In genomic region chr15:92616621-92617179, GRCh38 we compare ENCODE assay signal across 11 cellular contexts. TPM values are rescaled to one million over a fixed set of nuclear protein-coding genes. Genes with fewer than 3 reads are reported as not detected.
DNase-seq lines count a peak whose midpoint lies in the region; ATAC-seq, FAIRE-seq and TF ChIP-seq lines count a peak whose summit lies in the region.
"Had no signal": no experiment of that assay in that cellular context is flagged by ENCODE, and none has a peak within 500 bp of the region (broad histone marks: within the 10 kb centered on the region; RNA-seq: fewer than 3 reads in every experiment).

No MANE protein-coding gene starts in this region.

- peaks cover 4% of the 10 kb centered on the region for H3K36me3 Mint-ChIP-seq in astrocyte (ENCODE audit: low read depth, unreplicated experiment)

- H3K27ac ChIP-seq in astrocyte (ENCODE audit: low read depth, low read length) (no peak overlapping the region), lower lobe of right lung (peak overlapping the region; percentile 72), sigmoid colon (peak overlapping the region; percentile 47 to 77 (median 70)), tibial nerve (no peak overlapping the region)

- no peaks in the 10 kb centered on the region for H3K9me3 ChIP-seq in astrocyte (ENCODE audit: insufficient read depth, low read depth, low read length)
- H3K9me3 ChIP-seq in lower lobe of right lung = no peaks in the 10 kb centered on the region
- H3K9me3 ChIP-seq in sigmoid colon = no peaks in the 10 kb centered on the region
- H3K9me3 ChIP-seq in tibial nerve = no peaks in the 10 kb centered on the region
- H3K9me3 ChIP-seq: heart left ventricle had no signal

- no peak overlapping the region for H2AFZ ChIP-seq in astrocyte (ENCODE audit: low read depth, low read length)

- ATAC-seq in lower lobe of right lung = peak in 1 of 2 donors; percentile 1
- no peak for ATAC-seq in HG03196 (IDR thresholded peaks at IDR 0.05; ENCODE audit: unreplicated experiment)

- H3K36me3 ChIP-seq in astrocyte (ENCODE audit: insufficient read depth, low read length) = no peaks in the 10 kb centered on the region
- H3K36me3 ChIP-seq in lower lobe of right lung = no peaks in the 10 kb centered on the region
- H3K36me3 ChIP-seq in sigmoid colon = no peaks in the 10 kb centered on the region
- H3K36me3 ChIP-seq in tibial nerve = no peaks in the 10 kb centered on the region
- H3K36me3 ChIP-seq: heart left ventricle had no signal

- peak overlapping the region; percentile 34 for H3K9ac ChIP-seq in astrocyte (ENCODE audit: low read length)

- no peaks in the 10 kb centered on the region for H3K9me3 Mint-ChIP-seq in astrocyte (ENCODE audit: unreplicated experiment)

- H3K4me3 ChIP-seq in astrocyte (ENCODE audit: insufficient read depth, low read depth, low read length) = no peak overlapping the region
- no peak overlapping the region for H3K4me3 ChIP-seq in lower lobe of right lung
- H3K4me3 ChIP-seq in sigmoid colon = no peak overlapping the region
- no peak overlapping the region for H3K4me3 ChIP-seq in tibial nerve
- H3K4me3 ChIP-seq: heart left ventricle had no signal

- no peaks in the 10 kb centered on the region for H4K20me1 ChIP-seq in astrocyte (ENCODE audit: insufficient read depth, low read length)

- no peaks in the 10 kb centered on the region for H3K79me2 ChIP-seq in astrocyte (ENCODE audit: insufficient read depth, low read length)

- peaks cover 19% of the 10 kb centered on the region for H3K4me1 Mint-ChIP-seq in astrocyte (ENCODE audit: low read depth, unreplicated experiment)

- no peak for TF ChIP-seq EP300 in sigmoid colon (IDR thresholded peaks at IDR 0.05)
- no peak for TF ChIP-seq EP300 in tibial nerve (IDR thresholded peaks at IDR 0.05)

- FAIRE-seq in astrocyte (lab: Jason Lieb, UNC) = no peak
- FAIRE-seq: GM12892 had no signal

- no peak for TF ChIP-seq CTCF in astrocyte (IDR thresholded peaks at IDR 0.05; ENCODE audit: insufficient read depth, low read depth, low read length)
- no peak for TF ChIP-seq CTCF in lower lobe of right lung (IDR thresholded peaks at IDR 0.05)
- TF ChIP-seq CTCF in sigmoid colon (IDR thresholded peaks at IDR 0.05) = no peak
- no peak for TF ChIP-seq CTCF in tibial nerve (IDR thresholded peaks at IDR 0.05)

- peak; percentile 59 for DNase-seq in HT-29 (ENCODE audit: low spot score)
- DNase-seq in astrocyte (ENCODE audit: low read depth) = peak; percentile 34
- no peak for DNase-seq in lower lobe of right lung
- peak; percentile 72 for DNase-seq in sigmoid colon
- no peak for DNase-seq in activated gamma-delta T cell (lab: John Stamatoyannopoulos, UW)
- DNase-seq in tibial nerve (ENCODE audit: low spot score in 2 of 2) = no peak
- DNase-seq in hepatic stellate cell (ENCODE audit: low spot score) = no peak
- DNase-seq: NCI-H1436 had no signal

- H3K4me1 ChIP-seq in astrocyte (ENCODE audit: insufficient read depth, low read length) = peaks cover 24% of the 10 kb centered on the region
- peaks cover 29% of the 10 kb centered on the region for H3K4me1 ChIP-seq in lower lobe of right lung
- peaks cover 0 to 58% (median 43%) of the 10 kb centered on the region in 4 donors for H3K4me1 ChIP-seq in sigmoid colon
- H3K4me1 ChIP-seq in tibial nerve = peaks cover 0 to 27% (median 1%) of the 10 kb centered on the region in 4 donors

- H3K27me3 Mint-ChIP-seq in astrocyte (ENCODE audit: low read depth, unreplicated experiment) = no peaks in the 10 kb centered on the region

- TF ChIP-seq POLR2A in sigmoid colon (IDR thresholded peaks at IDR 0.05) (no peak), tibial nerve (IDR thresholded peaks at IDR 0.05) (no peak)

- intact Hi-C loops in lower lobe of right lung (cut with DNase I) = no loop called here
- intact Hi-C loops in sigmoid colon (cut with DNase I) = loop anchor here (5.0 kb wide), 3 partner anchors 66 to 96 kb away; no protein-coding TSS in a partner anchor

- peak overlapping the region; percentile 8 for H3K27ac Mint-ChIP-seq in astrocyte (ENCODE audit: unreplicated experiment)

- no peak overlapping the region for H3K4me3 Mint-ChIP-seq in astrocyte (ENCODE audit: unreplicated experiment)

- 89 to 90% methylated on average over 18 of the region's 18 CpGs for WGBS in sigmoid colon, 2 donors
- 87 to 91% methylated on average over 10 to 18 of the region's 18 CpGs for WGBS in tibial nerve, 2 donors

- H3K27me3 ChIP-seq in astrocyte (ENCODE audit: insufficient read depth, low read length) = no peaks in the 10 kb centered on the region
- no peaks in the 10 kb centered on the region for H3K27me3 ChIP-seq in lower lobe of right lung (ENCODE audit: low read depth)
- no peaks in the 10 kb centered on the region for H3K27me3 ChIP-seq in sigmoid colon
- no peaks in the 10 kb centered on the region for H3K27me3 ChIP-seq in tibial nerve
- H3K27me3 ChIP-seq: heart left ventricle had no signal

- peak overlapping the region; percentile 73 for H3K4me2 ChIP-seq in astrocyte (ENCODE audit: low read length)

RNA-seq across cellular contexts. Expression of gene FAM174B, which starts 38.9 kb away (rescaled TPM):
- 14.4 and 19.7 TPM in 2 replicates for total RNA-seq in HT-29 (2014; rRNA removed; shearing (Covaris generic))
- total RNA-seq in astrocyte = 10.2 and 11.2 TPM in 2 replicates
- 57.7 TPM for total RNA-seq in lower lobe of right lung
- total RNA-seq in sigmoid colon = 10 to 100 TPM in 1 of 4 donors, 1 to 10 TPM in 3; 5.3 to 38.9 (median 6.1) TPM
- 10 to 100 TPM in 1 of 3 donors, 1 to 10 TPM in 2; 8.1 to 19.8 (median 9.5) TPM for polyA plus RNA-seq in sigmoid colon
- 10 to 100 TPM in 2 of 4 donors, 1 to 10 TPM in 2; 6.6 to 16.5 (median 9.7) TPM for total RNA-seq in tibial nerve

Comparison
In these comparisons a context has a peak if more than half of its experiments do, and no peak if none do; other contexts are left out.
1. DNase-seq: peak in HT-29 (single experiment), astrocyte (single experiment) and sigmoid colon (single experiment); none in lower lobe of right lung (single experiment), activated gamma-delta T cell (single experiment), tibial nerve (0 of 2) and hepatic stellate cell (single experiment).
2. H3K27ac ChIP-seq: peak in lower lobe of right lung (single experiment) and sigmoid colon (4 of 4); none in astrocyte (single experiment) and tibial nerve (0 of 4).